In the genomic region with DNA sequence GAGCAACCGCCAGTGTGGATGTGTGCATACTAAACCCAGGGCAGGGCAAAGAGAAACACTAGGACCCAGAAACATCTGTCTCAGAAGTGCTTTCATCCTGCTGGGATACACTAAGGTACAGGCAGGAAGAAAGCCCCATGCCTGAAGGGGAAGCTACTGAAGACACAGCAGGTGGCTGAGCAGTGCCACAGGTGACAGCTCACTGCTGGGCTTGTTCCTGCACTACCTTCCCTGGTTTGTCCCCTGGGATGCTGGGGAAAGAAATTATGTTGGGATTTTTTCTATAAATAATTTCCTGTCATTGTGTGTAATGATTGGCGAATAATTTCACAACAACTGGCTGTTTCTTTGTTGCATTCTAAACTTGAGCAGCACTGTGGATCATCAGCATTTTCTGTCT, we compare ENCODE assay signal across 17 cellular contexts.
DNase-seq lines count a peak whose midpoint lies in the region; TF ChIP-seq lines count a peak whose summit lies in the region.
"Had no signal": no experiment of that assay in that cellular context is flagged by ENCODE, and none has a peak within 500 bp of the region (broad histone marks: within the 10 kb centered on the region; RNA-seq: fewer than 3 reads in every experiment).

No MANE protein-coding gene starts in this region.

- H3K36me3 Mint-ChIP-seq in CD14-positive monocyte (no peaks in the 10 kb centered on the region), endothelial cell (ENCODE audit: low read depth, unreplicated experiment) (no peaks in the 10 kb centered on the region)
- H3K36me3 Mint-ChIP-seq: CD8-positive, alpha-beta T cell had no signal

- H3K27me3 Mint-ChIP-seq in CD14-positive monocyte (ENCODE audit: low read depth in 3 of 3) (no peaks in the 10 kb centered on the region), endothelial cell (ENCODE audit: unreplicated experiment) (peaks cover 5% of the 10 kb centered on the region)

- H2BK120ac ChIP-seq in mesenchymal stem cell (ENCODE audit: low read depth, low read length) = peak overlapping the region; percentile 95

- H3K27ac Mint-ChIP-seq in CD14-positive monocyte (peak overlapping the region; percentile 54 to 93 (median 90)), endothelial cell (ENCODE audit: unreplicated experiment) (no peak overlapping the region)
- H3K27ac Mint-ChIP-seq: GM23338, HFFc6 had no signal

- peaks cover 0 to 22% of the 10 kb centered on the region in 2 experiments for H3K27me3 ChIP-seq in mesenchymal stem cell (ENCODE audit: control insufficient read depth in 1 of 2, insufficient read depth in 1 of 2, low read length in 2 of 2)
- H3K27me3 ChIP-seq: BE2C had no signal

- H3K4me2 ChIP-seq in mesenchymal stem cell (ENCODE audit: low read length, poor library complexity, severe bottlenecking) = no peak overlapping the region
- H3K4me2 ChIP-seq: GM23338 had no signal

- peak overlapping the region in 1 of 2 experiments; percentile 80 for H3K14ac ChIP-seq in mesenchymal stem cell (ENCODE audit: low read length in 2 of 2)

- H3K27ac ChIP-seq in mesenchymal stem cell (ENCODE audit: low read length, poor library complexity, severe bottlenecking) = no peak overlapping the region

- intact Hi-C loops in CD14-positive monocyte (cut with micrococcal nuclease) = loop anchor here (2.0 to 10.0 kb wide), 5 partner anchors 33 to 131 kb away; no protein-coding TSS in a partner anchor

- H3K79me1 ChIP-seq in mesenchymal stem cell (replicated peaks; ENCODE audit: low read length, poor library complexity, severe bottlenecking) = no peaks in the 10 kb centered on the region

- H3K9me3 Mint-ChIP-seq in CD14-positive monocyte = peaks cover 0 to 2% (median 0%) of the 10 kb centered on the region in 7 donors
- H3K9me3 Mint-ChIP-seq in endothelial cell (ENCODE audit: unreplicated experiment) = no peaks in the 10 kb centered on the region
- H3K9me3 Mint-ChIP-seq: CD8-positive, alpha-beta T cell; GM23338 had no signal

- peak overlapping the region; percentile 96 to 98 for H2BK12ac ChIP-seq in mesenchymal stem cell (ENCODE audit: low read length in 2 of 2)

- H2BK5ac ChIP-seq in mesenchymal stem cell (ENCODE audit: low read depth, low read length, poor library complexity, severe bottlenecking) = no peak overlapping the region

- no peak overlapping the region for H3K9ac ChIP-seq in mesenchymal stem cell (ENCODE audit: low read length)

- H2AK5ac ChIP-seq in mesenchymal stem cell (ENCODE audit: low read length, severe bottlenecking) = peak overlapping the region; percentile 51

- no peak overlapping the region for H3K4me3 ChIP-seq in Jurkat, Clone E6-1 (ENCODE audit: low read length)
- H3K4me3 ChIP-seq in mesenchymal stem cell (ENCODE audit: insufficient read depth in 1 of 2, low read depth in 1 of 2, low read length in 2 of 2) = no peak overlapping the region
- H3K4me3 ChIP-seq: GM23338 had no signal

- H3K9me3 ChIP-seq in mesenchymal stem cell (ENCODE audit: control insufficient read depth, low read length) = no peaks in the 10 kb centered on the region
- H3K9me3 ChIP-seq: BE2C had no signal

- peak overlapping the region; percentile 17 for H2BK15ac ChIP-seq in mesenchymal stem cell (ENCODE audit: low read depth, poor library complexity, severe bottlenecking)

- whole genome bisulfite sequencing in mesenchymal stem cell = 98% methylated on average over 2 of the region's 2 CpGs

- H3K36me3 ChIP-seq in mesenchymal stem cell (ENCODE audit: control insufficient read depth in 1 of 2, insufficient read depth in 2 of 2, low read depth in 1 of 2, low read length in 2 of 2) = no peaks in the 10 kb centered on the region
- H3K36me3 ChIP-seq: BE2C had no signal

- H3K4me1 Mint-ChIP-seq in CD14-positive monocyte = peaks cover 93% of the 10 kb centered on the region
- H3K4me1 Mint-ChIP-seq in endothelial cell (ENCODE audit: unreplicated experiment) = peaks cover 30% of the 10 kb centered on the region

- peak overlapping the region; percentile 87 to 99 for H3K18ac ChIP-seq in mesenchymal stem cell (ENCODE audit: low read depth in 1 of 2, low read length in 2 of 2)

- no peak overlapping the region for H2AFZ ChIP-seq in mesenchymal stem cell (ENCODE audit: low read depth, low read length)
- H2AFZ ChIP-seq: GM23338 had no signal

- no peak for DNase-seq in CD14-positive monocyte (ENCODE audit: low spot score)
- peak; percentile 37 for DNase-seq in Jurkat, Clone E6-1 (ENCODE audit: low read depth, low spot score)
- peak; percentile 16 for DNase-seq in NCI-H510A (lab: John Stamatoyannopoulos, UW)
- no peak for DNase-seq in mesenchymal stem cell
- DNase-seq in NAMALWA (ENCODE audit: low spot score) = no peak
- DNase-seq in SKM-1 (lab: John Stamatoyannopoulos, UW; ENCODE audit: unreplicated experiment) = no peak
- no peak for DNase-seq in endothelial cell (ENCODE audit: low spot score)
- no peak for DNase-seq in iPS-NIHi11 (ENCODE audit: low spot score)
- DNase-seq: BE2C; CD8-positive, alpha-beta T cell; EL; HFFc6; Kasumi-1; NCI-H2081; PC-3; T-helper 1 cell had no signal

- peak overlapping the region; percentile 85 for H4K8ac ChIP-seq in mesenchymal stem cell (ENCODE audit: low read length)

- peak overlapping the region; percentile 90 for H4K91ac ChIP-seq in mesenchymal stem cell (ENCODE audit: low read length)

- peaks cover 8% of the 10 kb centered on the region for H3K4me1 ChIP-seq in mesenchymal stem cell (ENCODE audit: control insufficient read depth, insufficient read depth, low read depth, low read length)

- no peak overlapping the region for H3K23ac ChIP-seq in mesenchymal stem cell (ENCODE audit: low read length in 2 of 2)

- H3K4me3 Mint-ChIP-seq in CD14-positive monocyte = no peak overlapping the region
- no peak overlapping the region for H3K4me3 Mint-ChIP-seq in endothelial cell (ENCODE audit: unreplicated experiment)
- H3K4me3 Mint-ChIP-seq: CD8-positive, alpha-beta T cell; GM23338; HFFc6 had no signal

- H3K4ac ChIP-seq in mesenchymal stem cell (ENCODE audit: low read depth in 1 of 2, low read length in 2 of 2) = peak overlapping the region; percentile 79 to 93

- TF ChIP-seq CTCF in CD14-positive monocyte (IDR thresholded peaks at IDR 0.05) (no peak), endothelial cell (IDR thresholded peaks at IDR 0.05; ENCODE audit: unreplicated experiment) (no peak)

Comparison
In these comparisons a context has a peak if more than half of its experiments do, and no peak if none do; other contexts are left out.
1. DNase-seq: peak in Jurkat, Clone E6-1 (single experiment) and NCI-H510A (single experiment); none in CD14-positive monocyte (single experiment), mesenchymal stem cell (single experiment), NAMALWA (single experiment), SKM-1 (single experiment), endothelial cell (single experiment) and iPS-NIHi11 (single experiment).